15 cellular contexts compared by ENCODE assay signal in genomic region chr17:32536736-32537646, GRCh38. TPM values are rescaled to one million over a fixed set of nuclear protein-coding genes. Genes with fewer than 3 reads are reported as not detected.
A peak's percentile ranks its signal among the peaks of the same experiment; 100 is the strongest.
DNase-seq lines count a peak whose midpoint lies in the region; ATAC-seq and TF ChIP-seq lines count a peak whose summit lies in the region.
"Had no signal": no experiment of that assay in that cellular context is flagged by ENCODE, and none has a peak within 500 bp of the region (broad histone marks: within the 10 kb centered on the region; RNA-seq: fewer than 3 reads in every experiment).

No MANE protein-coding gene starts in this region.

- H3K4me3 Mint-ChIP-seq in activated T-cell treated with anti-CD3 and anti-CD28 coated beads, Interleukin-2, amount 50 U/mL, for 72 hours: no peak overlapping the region
- H3K4me3 Mint-ChIP-seq in activated T-helper 17 cell treated with anti-CD3 and anti-CD28 coated beads, Interleukin-2, amount 50 U/mL, for 72 hours: no peak overlapping the region
- H3K4me3 Mint-ChIP-seq in stimulated activated naive CD8-positive, alpha-beta T cell treated with anti-CD3 and anti-CD28 coated beads, Interleukin-15, amount 100 ng/mL, for 72 hours: no peak overlapping the region
- H3K4me3 Mint-ChIP-seq: neural progenitor cell had no signal

- intact Hi-C loops in upper lobe of right lung (cut with DNase I): no loop called here

- H3K27me3 Mint-ChIP-seq in activated T-cell treated with anti-CD3 and anti-CD28 coated beads, Interleukin-2, amount 50 U/mL, for 72 hours (ENCODE audit: low read depth): no peaks in the 10 kb centered on the region
- no peaks in the 10 kb centered on the region for H3K27me3 Mint-ChIP-seq in activated T-helper 17 cell treated with anti-CD3 and anti-CD28 coated beads, Interleukin-2, amount 50 U/mL, for 72 hours
- no peaks in the 10 kb centered on the region for H3K27me3 Mint-ChIP-seq in stimulated activated naive CD8-positive, alpha-beta T cell treated with anti-CD3 and anti-CD28 coated beads, Interleukin-15, amount 100 ng/mL, for 72 hours

- no peaks in the 10 kb centered on the region for H3K9me3 ChIP-seq in upper lobe of right lung
- H3K9me3 ChIP-seq: A549, left ventricle myocardium inferior had no signal

- no peak for DNase-seq in activated T-cell treated with anti-CD3 and anti-CD28 coated beads, Interleukin-2, amount 50 U/mL, for 72 hours
- no peak for DNase-seq in activated T-cell treated with anti-CD3 and anti-CD28 coated beads, Interleukin-2, amount 50 U/mL, for 1 hour
- DNase-seq in glomerular endothelial cell (ENCODE audit: extremely low read depth, low read depth, low spot score) (peak; percentile 44), upper lobe of right lung (no peak)
- no peak for DNase-seq in stimulated activated naive CD8-positive, alpha-beta T cell treated with anti-CD3 and anti-CD28 coated beads, Interleukin-15, amount 100 ng/mL, for 72 hours
- DNase-seq in stimulated activated CD4-positive, alpha-beta T cell treated with anti-CD3 and anti-CD28 coated beads, Interleukin-15, amount 100 ng/mL, for 24 hours: no peak
- no peak for DNase-seq in activated CD4-positive, CD25-positive, alpha-beta regulatory T cell treated with anti-CD3 and anti-CD28 coated beads, Interleukin-2, amount 50 U/mL, for 72 hours
- DNase-seq: activated naive CD4-positive, alpha-beta T cell; left ventricle myocardium inferior; NCI-H1092 treated with DMSO at 0.1 percent for 48 hours; NCI-H510A; small intestine had no signal

- peak overlapping the region; percentile 22 for H3K27ac Mint-ChIP-seq in activated T-cell treated with anti-CD3 and anti-CD28 coated beads, Interleukin-2, amount 50 U/mL, for 72 hours
- no peak overlapping the region for H3K27ac Mint-ChIP-seq in activated T-helper 17 cell treated with anti-CD3 and anti-CD28 coated beads, Interleukin-2, amount 50 U/mL, for 72 hours
- H3K27ac Mint-ChIP-seq in stimulated activated naive CD8-positive, alpha-beta T cell treated with anti-CD3 and anti-CD28 coated beads, Interleukin-15, amount 100 ng/mL, for 72 hours: peak overlapping the region in 1 of 2 donors; percentile 57
- H3K27ac Mint-ChIP-seq: neural progenitor cell had no signal

- peaks cover 10% of the 10 kb centered on the region for H3K4me1 Mint-ChIP-seq in activated T-cell treated with anti-CD3 and anti-CD28 coated beads, Interleukin-2, amount 50 U/mL, for 72 hours (ENCODE audit: low read depth)
- H3K4me1 Mint-ChIP-seq in activated T-helper 17 cell treated with anti-CD3 and anti-CD28 coated beads, Interleukin-2, amount 50 U/mL, for 72 hours: peaks cover 15% of the 10 kb centered on the region
- H3K4me1 Mint-ChIP-seq in stimulated activated naive CD8-positive, alpha-beta T cell treated with anti-CD3 and anti-CD28 coated beads, Interleukin-15, amount 100 ng/mL, for 72 hours: peaks cover 13% of the 10 kb centered on the region

- no peak for TF ChIP-seq CTCF in upper lobe of right lung (IDR thresholded peaks at IDR 0.05)

- ATAC-seq in activated T-cell treated with anti-CD3 and anti-CD28 coated beads, Interleukin-2, amount 50 U/mL, for 72 hours (replicated peaks in 1 of 2): no peak
- peak; percentile 19 for ATAC-seq in activated T-helper 17 cell treated with anti-CD3 and anti-CD28 coated beads, Interleukin-2, amount 50 U/mL, for 72 hours (replicated peaks)
- peak; percentile 53 for ATAC-seq in upper lobe of right lung
- no peak for ATAC-seq in stimulated activated naive CD8-positive, alpha-beta T cell treated with anti-CD3 and anti-CD28 coated beads, Interleukin-15, amount 100 ng/mL, for 72 hours
- ATAC-seq: A549 had no signal

- peaks cover 4% of the 10 kb centered on the region for H3K4me1 ChIP-seq in upper lobe of right lung
- H3K4me1 ChIP-seq: A549, neural progenitor cell had no signal

- no peak overlapping the region for H3K4me3 ChIP-seq in upper lobe of right lung
- H3K4me3 ChIP-seq: A549, left ventricle myocardium inferior, neural progenitor cell had no signal

- H3K27me3 ChIP-seq in upper lobe of right lung: no peaks in the 10 kb centered on the region
- H3K27me3 ChIP-seq: neural progenitor cell had no signal

- H3K36me3 Mint-ChIP-seq in activated T-cell treated with anti-CD3 and anti-CD28 coated beads, Interleukin-2, amount 50 U/mL, for 72 hours (ENCODE audit: insufficient read depth in 2 of 2): peaks cover 0 to 1% of the 10 kb centered on the region in 2 donors
- no peaks in the 10 kb centered on the region for H3K36me3 Mint-ChIP-seq in activated T-helper 17 cell treated with anti-CD3 and anti-CD28 coated beads, Interleukin-2, amount 50 U/mL, for 72 hours (ENCODE audit: low read depth)

- H3K27ac ChIP-seq in upper lobe of right lung: no peak overlapping the region
- H3K27ac ChIP-seq: A549, left ventricle myocardium inferior, neural progenitor cell had no signal

- no peaks in the 10 kb centered on the region for H3K36me3 ChIP-seq in upper lobe of right lung
- H3K36me3 ChIP-seq: left ventricle myocardium inferior, neural progenitor cell had no signal

- peaks cover 0 to 1% of the 10 kb centered on the region in 2 donors for H3K9me3 Mint-ChIP-seq in activated T-cell treated with anti-CD3 and anti-CD28 coated beads, Interleukin-2, amount 50 U/mL, for 72 hours
- no peaks in the 10 kb centered on the region for H3K9me3 Mint-ChIP-seq in activated T-helper 17 cell treated with anti-CD3 and anti-CD28 coated beads, Interleukin-2, amount 50 U/mL, for 72 hours
- peaks cover 0 to 8% of the 10 kb centered on the region in 2 donors for H3K9me3 Mint-ChIP-seq in stimulated activated naive CD8-positive, alpha-beta T cell treated with anti-CD3 and anti-CD28 coated beads, Interleukin-15, amount 100 ng/mL, for 72 hours

RNA-seq across cellular contexts. Expression of gene CDK5R1, which starts 50.2 kb away (rescaled TPM):
- 10 to 100 TPM; 22.5 to 24.6 TPM for total RNA-seq in activated T-cell treated with anti-CD3 and anti-CD28 coated beads, Interleukin-2, amount 50 U/mL, for 72 hours
- total RNA-seq in activated T-helper 17 cell treated with anti-CD3 and anti-CD28 coated beads, Interleukin-2, amount 50 U/mL, for 72 hours: 10 to 100 TPM in 1 of 2 donors, 1 to 10 TPM in 1; 3.6 to 13.0 TPM
- total RNA-seq in glomerular endothelial cell (2.5 and 3.5 TPM in 2 replicates), upper lobe of right lung (1.6 TPM)

Comparison
In these comparisons a context has a peak if more than half of its experiments do, and no peak if none do; other contexts are left out.
1. ATAC-seq: peak in activated T-helper 17 cell treated with anti-CD3 and anti-CD28 coated beads, Interleukin-2, amount 50 U/mL, for 72 hours (single experiment) and upper lobe of right lung (single experiment); none in activated T-cell treated with anti-CD3 and anti-CD28 coated beads, Interleukin-2, amount 50 U/mL, for 72 hours (0 of 2) and stimulated activated naive CD8-positive, alpha-beta T cell treated with anti-CD3 and anti-CD28 coated beads, Interleukin-15, amount 100 ng/mL, for 72 hours (single experiment).